ENCODE assay signal across 8 cellular contexts in genomic region chr6:113856011-113856551, GRCh38. TPM values are rescaled to one million over a fixed set of nuclear protein-coding genes. Genes with fewer than 3 reads are reported as not detected.
A peak's percentile ranks its signal among the peaks of the same experiment; 100 is the strongest.
DNase-seq lines count a peak whose midpoint lies in the region; ATAC-seq and TF ChIP-seq lines count a peak whose summit lies in the region.

No MANE protein-coding gene starts in this region.

- DNase-seq in DMS 273 treated with DMSO at 0.1 percent for 48 hours (lab: John Stamatoyannopoulos, UW) = peak; percentile 75
- DNase-seq in SK-MEL-5 (ENCODE audit: low read depth, low spot score) = peak; percentile 50
- peak; percentile 49 for DNase-seq in fibroblast of mammary gland (ENCODE audit: low read depth)
- DNase-seq in neural crest cell (ENCODE audit: low read depth, low spot score) = peak; percentile 23
- DNase-seq in medulla oblongata (ENCODE audit: extremely low spot score) = no peak

- H3K27ac Mint-ChIP-seq in neural crest cell (ENCODE audit: unreplicated experiment) = no peak overlapping the region

- H2AFZ ChIP-seq in KMS-11 (ENCODE audit: low read depth) = peak overlapping the region; percentile 68; the same call in 1 of the 2 replicates

- H3K4me1 ChIP-seq in KMS-11 (ENCODE audit: low read depth, poor library complexity, severe bottlenecking) = no peaks in the 10 kb centered on the region

- H3K4me2 ChIP-seq in KMS-11 = peak overlapping the region; percentile 86

- in situ Hi-C loops in SK-MEL-5 (cut with HindIII; ENCODE audit: low pct_unique_long_range_greater_than_20kb, low sequenced_read_pairs) = no loop called here

- no peaks in the 10 kb centered on the region for H3K9me3 Mint-ChIP-seq in neural crest cell

- peaks cover 19% of the 10 kb centered on the region for H3K4me1 Mint-ChIP-seq in neural crest cell

- no peaks in the 10 kb centered on the region for H4K20me1 ChIP-seq in KMS-11 (ENCODE audit: insufficient read depth)

- TF ChIP-seq CTCF in KMS-11 (conservative IDR thresholded peaks at IDR 0.05; ENCODE audit: low read depth, low read length) (no peak), fibroblast of mammary gland (conservative IDR thresholded peaks at IDR 0.05; ENCODE audit: control insufficient read depth, insufficient read depth, low read depth, low read length) (no peak), neural crest cell (conservative IDR thresholded peaks at IDR 0.05) (no peak)

- peaks cover 17% of the 10 kb centered on the region for H3K36me3 Mint-ChIP-seq in neural crest cell (ENCODE audit: low read depth)

- no peaks in the 10 kb centered on the region for H3K27me3 ChIP-seq in KMS-11 (ENCODE audit: insufficient read depth, low read depth)

- peak overlapping the region; percentile 7; the same call in 1 of the 2 replicates for H3K9ac ChIP-seq in KMS-11

- H3K79me2 ChIP-seq in KMS-11 (ENCODE audit: insufficient read depth, low read depth) = no peaks in the 10 kb centered on the region

- no peaks in the 10 kb centered on the region for H3K36me3 ChIP-seq in KMS-11 (ENCODE audit: insufficient read depth)

- H3K27ac ChIP-seq in KMS-11 = peak overlapping the region; percentile 23; the same call in 1 of the 2 replicates

- no peak overlapping the region for H3K4me3 ChIP-seq in KMS-11 (IDR thresholded peaks at IDR 0.05; ENCODE audit: insufficient read depth, low read depth, low read length)
- H3K4me3 ChIP-seq in fibroblast of mammary gland (ENCODE audit: control insufficient read depth, low read depth, low read length) = peak overlapping the region; percentile 84

- H3K4me3 Mint-ChIP-seq in neural crest cell = no peak overlapping the region

- ATAC-seq in HG03196 (IDR thresholded peaks at IDR 0.05; ENCODE audit: unreplicated experiment) (no peak), HG02870 (IDR thresholded peaks at IDR 0.05; ENCODE audit: unreplicated experiment) (no peak)

- H3K27me3 Mint-ChIP-seq in neural crest cell (ENCODE audit: low read depth) = peaks cover 16% of the 10 kb centered on the region

RNA-seq across cellular contexts. Expression of gene MARCKS, which starts 1.1 kb away (rescaled TPM):
- total RNA-seq in SK-MEL-5 (2014; rRNA removed; shearing (Covaris generic)) = 50.7 and 55.4 TPM in 2 replicates
- polyA plus RNA-seq in SK-MEL-5 (2015; cell fraction: cytosol; rRNA removed) = 33.0 and 34.1 TPM in 2 replicates
- 11.0 and 15.6 TPM in 2 replicates for polyA plus RNA-seq in SK-MEL-5 (2015; cell fraction: nucleus; rRNA removed)
- total RNA-seq in neural crest cell = 376 and 380 TPM in 2 replicates
